In the genomic region with DNA sequence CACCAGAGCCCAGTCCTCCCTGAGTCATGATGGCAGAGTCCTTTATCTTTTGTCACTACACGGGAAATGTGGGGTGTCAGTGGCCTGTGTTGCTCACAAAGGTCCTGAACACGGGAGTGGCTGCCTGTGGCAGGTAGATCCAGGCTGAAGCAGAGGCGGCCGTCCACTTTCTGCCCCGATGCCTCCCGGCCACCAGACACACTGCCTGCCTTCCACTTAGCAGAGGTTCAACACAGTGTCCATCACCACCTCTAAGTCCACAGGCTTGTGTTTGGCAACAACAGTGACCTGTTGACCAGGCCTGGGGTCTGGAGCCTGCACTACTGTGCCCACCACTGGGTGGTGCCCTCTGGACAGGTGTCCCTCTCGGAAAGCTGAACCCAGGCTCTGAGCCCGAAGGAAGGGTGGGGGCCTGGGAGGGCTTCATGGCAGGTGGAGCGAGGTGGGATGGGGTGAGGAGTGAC, we compare ENCODE assay signal across 12 cellular contexts. TPM values are rescaled to one million over a fixed set of nuclear protein-coding genes. Genes with fewer than 3 reads are reported as not detected.
DNase-seq lines count a peak whose midpoint lies in the region; ATAC-seq, FAIRE-seq and TF ChIP-seq lines count a peak whose summit lies in the region.
"Had no signal": no experiment of that assay in that cellular context is flagged by ENCODE, and none has a peak within 500 bp of the region (broad histone marks: within the 10 kb centered on the region; RNA-seq: fewer than 3 reads in every experiment).

No MANE protein-coding gene starts in this region.

- peaks cover under 1% of the 10 kb centered on the region for H3K4me1 Mint-ChIP-seq in CD4-positive, alpha-beta T cell (ENCODE audit: low read depth)

- no peak for FAIRE-seq in HepG2 (lab: Jason Lieb, UNC)

- H3K4me2 ChIP-seq in HCT116 (ENCODE audit: low read length) (no peak overlapping the region), HepG2 (ENCODE audit: low read depth, low read length) (peak overlapping the region; percentile 63; the same call in 1 of the 2 replicates)

- TF ChIP-seq POLR2A in HCT116 (IDR thresholded peaks at IDR 0.05; ENCODE audit: borderline replicate concordance, extremely low read depth, insufficient read depth, insufficient read length) (no peak), body of pancreas (IDR thresholded peaks at IDR 0.05) (no peak), HepG2 (IDR thresholded peaks at IDR 0.05; ENCODE audit: insufficient read depth in 1 of 2, low read depth in 2 of 2, low read length in 2 of 2) (no peak)

- no peaks in the 10 kb centered on the region; the same call in 1 of the 2 replicates for H3K9me2 ChIP-seq in HCT116 (ENCODE audit: insufficient read depth)

- BruUV-seq in HCT116 (replicated peaks; lab: Mats Ljungman, UMichigan) (no TSS peak), HepG2 (replicated peaks; lab: Mats Ljungman, UMichigan) (no TSS peak)

- CTCF ChIA-PET in HCT116 (lab: Charles Lee) = interaction anchor here (1.0 kb wide), 1 partner anchor 190 kb away, joined by 6 read pairs; no protein-coding TSS in a partner anchor
- CTCF ChIA-PET in HepG2 (lab: Yijun Ruan, JAX; ENCODE audit: low intra/inter-chr PET ratio, low total read pairs) = interaction anchor here (1.7 kb wide), 1 partner anchor 102 kb away, joined by 7 read pairs; no protein-coding TSS in a partner anchor
- CTCF ChIA-PET in CD4-positive, alpha-beta T cell (lab: Charles Lee) = no interaction called here

- RAD21 ChIA-PET in HCT116 (lab: Charles Lee; ENCODE audit: low non-redundant PET in 1 of 2, low total read pairs in 2 of 2, uncharacterized antibody in 2 of 2, unreplicated experiment in 2 of 2) = interaction anchor here in 1 of 2 experiments (0.6 kb wide), 1 partner anchor 103 kb away, joined by 5 read pairs; no protein-coding TSS in a partner anchor

- POLR2A ChIA-PET in HCT116 (lab: Charles Lee) (no interaction called here), HepG2 (lab: Yijun Ruan, JAX) (no interaction called here)
- POLR2A ChIA-PET in CD4-positive, alpha-beta T cell (lab: Charles Lee) = no interaction called here

- H3K9me3 Mint-ChIP-seq in CD4-positive, alpha-beta T cell = no peaks in the 10 kb centered on the region
- H3K9me3 Mint-ChIP-seq: natural killer cell had no signal

- H3K79me2 ChIP-seq in HCT116 (ENCODE audit: insufficient read depth, low read length) (no peaks in the 10 kb centered on the region), HepG2 (ENCODE audit: insufficient read depth, low read length) (no peaks in the 10 kb centered on the region)

- H3K36me3 Mint-ChIP-seq in CD4-positive, alpha-beta T cell (ENCODE audit: low read depth) = no peaks in the 10 kb centered on the region
- H3K36me3 Mint-ChIP-seq: natural killer cell had no signal

- H3K27me3 ChIP-seq in HCT116 (ENCODE audit: insufficient read depth, low read length) (peaks cover 4% of the 10 kb centered on the region; the same call in 1 of the 2 replicates), body of pancreas (no peaks in the 10 kb centered on the region), HepG2 (ENCODE audit: control insufficient read depth in 1 of 2, insufficient read depth in 2 of 2, low read length in 2 of 2) (peaks cover 0 to 6% of the 10 kb centered on the region in 2 experiments; a peak in 1 of 5 replicates)
- H3K27me3 ChIP-seq in CD4-positive, alpha-beta T cell (ENCODE audit: control insufficient read depth, insufficient read depth, low read length) = no peaks in the 10 kb centered on the region

- intact Hi-C loops in HCT116 (cut with micrococcal nuclease) (no loop called here), body of pancreas (cut with DNase I) (no loop called here), HepG2 (cut with micrococcal nuclease; ENCODE audit: unreplicated experiment) (loop anchor here (1.0 to 5.0 kb wide), 2 partner anchors 102 to 190 kb away; no protein-coding TSS in a partner anchor)
- intact Hi-C loops in CD4-positive, alpha-beta T cell (cut with DNase I, micrococcal nuclease) = no loop called here

- TF ChIP-seq EP300 in HepG2 (IDR thresholded peaks at IDR 0.05; ENCODE audit: low read depth in 2 of 2, low read length in 2 of 2) (no peak), HepG2 (CRISPR knock-in tag; IDR thresholded peaks at IDR 0.05; ENCODE audit: borderline replicate concordance) (no peak)

- WGBS in body of pancreas, 2 donors = 52% methylated on average over 9 of the region's 9 CpGs; no CpG with 5 or more reads in 1 of the 2 donors
- WGBS in HepG2 (ENCODE audit: low lambda C conversion rate) = 0% methylated on average over 1 of the region's 9 CpGs

- H4K20me1 ChIP-seq in HCT116 (ENCODE audit: insufficient read depth) (no peaks in the 10 kb centered on the region), HepG2 (ENCODE audit: insufficient read depth, low read length) (no peaks in the 10 kb centered on the region)

- ATAC-seq in HCT116 (peak; percentile 75), body of pancreas (no peak), HepG2 (peak; percentile 84), HG03432 (IDR thresholded peaks at IDR 0.05; ENCODE audit: unreplicated experiment) (no peak)
- no peak for ATAC-seq in CD4-positive, alpha-beta T cell (ENCODE audit: poor library complexity)
- ATAC-seq: natural killer cell had no signal

- TF ChIP-seq RAD21 in HCT116 (IDR thresholded peaks at IDR 0.05; ENCODE audit: low read depth) = peak; percentile 59
- TF ChIP-seq RAD21 in HepG2 (CRISPR knock-in tag; IDR thresholded peaks at IDR 0.05) = peak; percentile 76

- H3K4me3 ChIP-seq in HCT116 (replicated peaks in 1 of 2; ENCODE audit: low read depth in 1 of 2, low read length in 2 of 2) = no peak overlapping the region
- no peak overlapping the region for H3K4me3 ChIP-seq in body of pancreas
- peak overlapping the region in 1 of 3 experiments; percentile 10; a peak in 1 of 6 replicates for H3K4me3 ChIP-seq in HepG2 (replicated peaks in 1 of 3; ENCODE audit: insufficient read depth in 1 of 3, low read depth in 2 of 3, low read length in 3 of 3)
- H3K4me3 ChIP-seq: gastroesophageal sphincter had no signal

- no peaks in the 10 kb centered on the region for H3K36me3 ChIP-seq in HCT116 (ENCODE audit: control insufficient read depth in 1 of 2, insufficient read depth in 2 of 2, low read length in 2 of 2)
- H3K36me3 ChIP-seq in body of pancreas (replicated peaks in 1 of 2; ENCODE audit: insufficient read depth in 1 of 2, low read depth in 2 of 2) = no peaks in the 10 kb centered on the region
- H3K36me3 ChIP-seq in HepG2 (replicated peaks in 1 of 2; ENCODE audit: control insufficient read depth in 1 of 2, insufficient read depth in 2 of 2, low read length in 2 of 2) = no peaks in the 10 kb centered on the region
- H3K36me3 ChIP-seq: gastroesophageal sphincter had no signal

- no peak overlapping the region for H3K27ac Mint-ChIP-seq in CD4-positive, alpha-beta T cell
- H3K27ac Mint-ChIP-seq: natural killer cell had no signal

- no peak overlapping the region for H3K9ac ChIP-seq in HCT116 (ENCODE audit: low read length)
- no peak overlapping the region for H3K9ac ChIP-seq in HepG2 (ENCODE audit: insufficient read depth, low read depth, low read length)

- H3K27me3 Mint-ChIP-seq in CD4-positive, alpha-beta T cell = peaks cover 8% of the 10 kb centered on the region

- DNase-seq in COLO668 (lab: John Stamatoyannopoulos, UW; ENCODE audit: unreplicated experiment) (peak; percentile 61), HCT116 (ENCODE audit: low read depth, low spot score) (no peak), body of pancreas (peak in 1 of 4 donors; percentile 62), HepG2 (ENCODE audit: low spot score) (peak; percentile 49), NCI-H128 (lab: John Stamatoyannopoulos, UW; ENCODE audit: unreplicated experiment) (no peak), NCI-H2227 (lab: John Stamatoyannopoulos, UW; ENCODE audit: unreplicated experiment) (no peak)
- no peak for DNase-seq in CD4-positive, alpha-beta T cell
- DNase-seq: DMS79, natural killer cell, NCI-H526 treated with DMSO at 0.1 percent for 48 hours had no signal

- H3K27ac ChIP-seq in HCT116 (ENCODE audit: low read depth, low read length) (no peak overlapping the region), body of pancreas (no peak overlapping the region), HepG2 (ENCODE audit: extremely low read length, insufficient read depth, low read length) (no peak overlapping the region)
- no peak overlapping the region for H3K27ac ChIP-seq in CD4-positive, alpha-beta T cell (ENCODE audit: low read depth, low read length)
- H3K27ac ChIP-seq: gastroesophageal sphincter had no signal

- H2AFZ ChIP-seq in HCT116 (ENCODE audit: low read depth, low read length, poor library complexity, severe bottlenecking) (no peak overlapping the region), HepG2 (ENCODE audit: low read length) (peak overlapping the region; percentile 36)

- H3K9me3 ChIP-seq in HCT116 (ENCODE audit: control insufficient read depth in 1 of 2, insufficient read depth in 1 of 2, low read depth in 1 of 2, low read length in 2 of 2) = no peaks in the 10 kb centered on the region
- H3K9me3 ChIP-seq in body of pancreas = no peaks in the 10 kb centered on the region
- H3K9me3 ChIP-seq in HepG2 (ENCODE audit: low read length) = no peaks in the 10 kb centered on the region
- H3K9me3 ChIP-seq in CD4-positive, alpha-beta T cell (ENCODE audit: control insufficient read depth, low read length) = no peaks in the 10 kb centered on the region
- H3K9me3 ChIP-seq: gastroesophageal sphincter had no signal

- peaks cover 0 to 14% of the 10 kb centered on the region in 2 experiments; a peak in 1 of 4 replicates for H3K4me1 ChIP-seq in HCT116 (ENCODE audit: control insufficient read depth in 1 of 2, insufficient read depth in 2 of 2, low read length in 2 of 2)
- no peaks in the 10 kb centered on the region for H3K4me1 ChIP-seq in body of pancreas
- H3K4me1 ChIP-seq in HepG2 (ENCODE audit: insufficient read depth, low read length) = peaks cover 39% of the 10 kb centered on the region
- H3K4me1 ChIP-seq: gastroesophageal sphincter had no signal

- no peak overlapping the region for H3K4me3 Mint-ChIP-seq in CD4-positive, alpha-beta T cell
- H3K4me3 Mint-ChIP-seq: natural killer cell had no signal

- peak in 2 of 3 experiments; percentile 60 to 64; a peak in 4 of 6 replicates for TF ChIP-seq CTCF in HCT116 (IDR thresholded peaks at IDR 0.05 in 2 of 3, conservative IDR thresholded peaks at IDR 0.05 in 1 of 3; ENCODE audit: borderline replicate concordance in 1 of 3, insufficient read depth in 1 of 3, low read depth in 2 of 3, low read length in 2 of 3)
- TF ChIP-seq CTCF in body of pancreas (IDR thresholded peaks at IDR 0.05) = peak in 5 of 7 experiments; percentile 15 to 37 (median 23)
- TF ChIP-seq CTCF in HepG2 (CRISPR knock-in tag; IDR thresholded peaks at IDR 0.05) = peak; percentile 87
- no peak for TF ChIP-seq CTCF in CD4-positive, alpha-beta T cell (IDR thresholded peaks at IDR 0.05)

- in situ Hi-C loops in HepG2 (cut with HindIII; ENCODE audit: extremely low pct_ligation_motif_present, low pct_unique_long_range_greater_than_20kb) = no loop called here

RNA-seq across cellular contexts. Expression of gene CAMK2B, which starts 49.9 kb away (rescaled TPM):
- total RNA-seq in HCT116 (2021; ENCODE audit: unreplicated experiment) = 0.34 TPM
- polyA plus RNA-seq in HCT116 (2012) = 0.11 and 0.60 TPM in 2 replicates
- total RNA-seq in body of pancreas = 1 to 10 TPM in 1 of 2 donors, under 1 TPM in 1; 0.52 to 7.6 TPM
- total RNA-seq in HepG2 (2016; rRNA removed; fragmentation: Illumina TruSeq; extraction: Trizol) = 0.13 and 0.27 TPM in 2 replicates
- not detected in 2 replicates for total RNA-seq in HepG2 (2016; cell fraction: cytosol; rRNA removed; fragmentation: Illumina TruSeq; extraction: Trizol; ENCODE audit: low read depth)
- total RNA-seq in HepG2 (2016; cell fraction: insoluble cytoplasmic fraction; rRNA removed; fragmentation: Illumina TruSeq; extraction: Trizol) = 0.06 and 0.19 TPM in 2 replicates
- total RNA-seq in HepG2 (2016; cell fraction: membrane; rRNA removed; fragmentation: Illumina TruSeq; extraction: Trizol) = 0.21 TPM in 1 of 2 replicates, not detected in the other
- 0.09 TPM in 1 of 2 replicates, not detected in the other for total RNA-seq in HepG2 (2016; cell fraction: nucleus; rRNA removed; fragmentation: Illumina TruSeq; extraction: Trizol)
- 0.20 and 0.48 TPM in 2 replicates for polyA plus RNA-seq in HepG2 (2011; rRNA removed)
- polyA plus RNA-seq in HepG2 (2011; cell fraction: cytosol; rRNA removed) = 0.09 and 0.39 TPM in 2 replicates
- polyA plus RNA-seq in HepG2 (2011; cell fraction: nucleus; rRNA removed) = 0.10 and 0.19 TPM in 2 replicates
- polyA plus RNA-seq in HepG2 (2012) = 0.09 TPM in 1 of 2 replicates, not detected in the other
- 0.18 TPM in 1 of 2 replicates, not detected in the other for polyA plus RNA-seq in HepG2 (2016; cell fraction: cytosol; fragmentation: Illumina TruSeq; extraction: Trizol; ENCODE audit: low read depth)
- 0.43 and 0.62 TPM in 2 replicates for polyA plus RNA-seq in HepG2 (2016; cell fraction: insoluble cytoplasmic fraction; fragmentation: Illumina TruSeq; extraction: Trizol; ENCODE audit: low read depth)
- polyA plus RNA-seq in HepG2 (2016; cell fraction: membrane; fragmentation: Illumina TruSeq; extraction: Trizol; ENCODE audit: low read depth) = 0.30 TPM in 1 of 2 replicates, not detected in the other
- polyA plus RNA-seq in HepG2 (2016; cell fraction: nucleus; fragmentation: Illumina TruSeq; extraction: Trizol; ENCODE audit: insufficient read depth, low read depth) = not detected in 2 replicates
- polyA minus RNA-seq in HepG2 (2011; rRNA and poly(A)+ RNA removed; ENCODE audit: low replicate concordance) = 0.04 and 0.56 TPM in 2 replicates
- polyA minus RNA-seq in HepG2 (2011; cell fraction: cytosol; rRNA and poly(A)+ RNA removed) = not detected in 2 replicates
- not detected in 2 replicates for polyA minus RNA-seq in HepG2 (2011; cell fraction: nucleus; rRNA and poly(A)+ RNA removed)
- not detected for total RNA-seq in CD4-positive, alpha-beta T cell

Comparison
In these comparisons a context has a peak if more than half of its experiments do, and no peak if none do; other contexts are left out.
1. DNase-seq: peak in COLO668 (single experiment) and HepG2 (single experiment); none in HCT116 (single experiment), NCI-H128 (single experiment), NCI-H2227 (single experiment) and CD4-positive, alpha-beta T cell (0 of 10).
2. ATAC-seq: peak in HCT116 (single experiment) and HepG2 (single experiment); none in body of pancreas (single experiment), HG03432 (single experiment) and CD4-positive, alpha-beta T cell (single experiment).